In the genomic region with DNA sequence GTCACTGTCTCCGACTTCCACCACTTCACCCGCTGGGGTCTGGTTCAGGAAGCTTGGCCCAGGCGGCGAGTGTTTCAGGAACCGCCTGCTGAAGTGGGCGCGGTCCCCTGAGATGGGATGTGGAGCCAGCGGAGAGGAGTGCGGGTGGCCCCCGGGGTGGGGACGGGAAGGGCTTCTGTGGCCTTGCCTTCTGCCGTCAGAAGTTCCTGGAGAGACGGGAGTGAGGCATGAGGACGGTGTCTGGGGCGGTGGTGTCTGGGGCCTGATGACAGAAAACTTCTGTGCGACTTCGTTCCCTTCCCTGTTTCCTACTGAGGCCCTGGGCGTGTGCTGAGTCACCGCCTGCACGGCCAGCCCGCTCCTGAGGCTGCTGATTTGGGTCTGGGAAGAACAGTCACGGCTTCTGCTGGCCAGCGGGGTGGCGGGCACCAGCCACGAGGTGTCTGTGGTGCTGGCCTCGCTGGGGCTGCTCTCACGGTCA, we compare ENCODE assay signal across 27 cellular contexts. TPM values are rescaled to one million over a fixed set of nuclear protein-coding genes. Genes with fewer than 3 reads are reported as not detected.
DNase-seq lines count a peak whose midpoint lies in the region; ATAC-seq, FAIRE-seq and TF ChIP-seq lines count a peak whose summit lies in the region.
"Had no signal": no experiment of that assay in that cellular context is flagged by ENCODE, and none has a peak within 500 bp of the region (broad histone marks: within the 10 kb centered on the region; RNA-seq: fewer than 3 reads in every experiment).

No MANE protein-coding gene starts in this region.

- TF ChIP-seq CTCF in GM23338 (conservative IDR thresholded peaks at IDR 0.05; ENCODE audit: low read depth in 2 of 2) (no peak), H1 (IDR thresholded peaks at IDR 0.05; ENCODE audit: control extremely low read depth in 1 of 3, insufficient read depth in 1 of 3, low read depth in 1 of 3, low read length in 3 of 3) (no peak), D721Med (IDR thresholded peaks at IDR 0.05; ENCODE audit: insufficient read depth, missing control alignments) (no peak)

- TF ChIP-seq POLR2A in H1 (IDR thresholded peaks at IDR 0.05; ENCODE audit: control extremely low read depth in 1 of 2, low read depth in 2 of 2, low read length in 2 of 2): no peak

- H3K14ac ChIP-seq in H1 (ENCODE audit: insufficient read length): no peak overlapping the region

- H3K4me2 ChIP-seq in BLaER1 (peak overlapping the region; percentile 96), GM23338 (no peak overlapping the region), H1 (ENCODE audit: insufficient read depth in 1 of 2, low read depth in 2 of 2, low read length in 2 of 2) (no peak overlapping the region)

- no peak overlapping the region for H2BK12ac ChIP-seq in H1 (ENCODE audit: low read depth, low read length)

- H3F3A ChIP-seq in GM23338 (replicated peaks; ENCODE audit: low read depth): no peaks in the 10 kb centered on the region

- H3K9me3 ChIP-seq in BLaER1 (no peaks in the 10 kb centered on the region), H1 (ENCODE audit: insufficient read depth in 2 of 2, low read depth in 1 of 2, low read length in 1 of 2) (no peaks in the 10 kb centered on the region)
- no peaks in the 10 kb centered on the region for H3K9me3 ChIP-seq in naive thymus-derived CD4-positive, alpha-beta T cell (ENCODE audit: control insufficient read depth in 2 of 3, low read length in 3 of 3)
- H3K9me3 ChIP-seq: adrenal gland, HAP-1, transverse colon had no signal

- H4K20me1 ChIP-seq in BLaER1: 0 out of 2 replicates have a peak, but pooled peaks cover 14% of the 10 kb centered on the region
- H4K20me1 ChIP-seq in GM23338 (replicated peaks; ENCODE audit: insufficient read depth): no peaks in the 10 kb centered on the region; the same call in 1 of the 2 replicates
- H4K20me1 ChIP-seq in H1 (replicated peaks in 1 of 2; ENCODE audit: control insufficient read depth in 1 of 2, insufficient read depth in 2 of 2, low read length in 2 of 2): no peaks in the 10 kb centered on the region

- H3K36me3 Mint-ChIP-seq in GM23338 (ENCODE audit: low read depth): peaks cover 37% of the 10 kb centered on the region
- H3K36me3 Mint-ChIP-seq in naive thymus-derived CD4-positive, alpha-beta T cell: peaks cover 3 to 18% (median 11%) of the 10 kb centered on the region in 5 donors

- no peak for TF ChIP-seq RAD21 in H1 (IDR thresholded peaks at IDR 0.05 in 1 of 2, conservative IDR thresholded peaks at IDR 0.05 in 1 of 2; ENCODE audit: low read depth in 2 of 2, low read length in 2 of 2)

- H3K79me1 ChIP-seq in H1 (ENCODE audit: low read depth, low read length): no peaks in the 10 kb centered on the region

- H2BK120ac ChIP-seq in H1 (replicated peaks; ENCODE audit: low read depth, low read length): no peak overlapping the region

- H3K9ac ChIP-seq in BLaER1 (peak overlapping the region; percentile 70), H1 (replicated peaks in 1 of 4; ENCODE audit: extremely low read depth in 1 of 4, low read depth in 3 of 4, low read length in 3 of 4) (no peak overlapping the region)

- H4K8ac ChIP-seq in H1 (ENCODE audit: extremely low read depth, insufficient read depth, low read length): peak overlapping the region; percentile 48; the same call in 1 of the 2 replicates

- no peak overlapping the region for H3K56ac ChIP-seq in H1 (replicated peaks; ENCODE audit: insufficient read length, low read depth, low read length)

- H3K4me3 ChIP-seq in BLaER1: peak overlapping the region; percentile 58
- H3K4me3 ChIP-seq in GM23338: no peak overlapping the region
- H3K4me3 ChIP-seq in H1 (ENCODE audit: extremely low read depth in 1 of 4, insufficient read depth in 2 of 4, low read depth in 3 of 4, low read length in 4 of 4): no peak overlapping the region
- H3K4me3 ChIP-seq in naive thymus-derived CD4-positive, alpha-beta T cell (ENCODE audit: low read length): no peak overlapping the region
- H3K4me3 ChIP-seq: adrenal gland, coronary artery, HAP-1, transverse colon had no signal

- TF ChIP-seq EP300 in H1 (IDR thresholded peaks at IDR 0.05; ENCODE audit: borderline replicate concordance in 1 of 2, low read depth in 2 of 2, low read length in 2 of 2): no peak

- H3K4me1 ChIP-seq in BLaER1 (peaks cover 66% of the 10 kb centered on the region), GM23338 (ENCODE audit: insufficient read depth) (no peaks in the 10 kb centered on the region), H1 (replicated peaks in 1 of 4; ENCODE audit: control insufficient read depth in 3 of 4, insufficient read depth in 4 of 4, low read length in 3 of 4) (peaks cover 0 to 4% (median 2%) of the 10 kb centered on the region in 4 experiments; a peak in 2 of 7 replicates)
- no peaks in the 10 kb centered on the region for H3K4me1 ChIP-seq in naive thymus-derived CD4-positive, alpha-beta T cell (ENCODE audit: control insufficient read depth in 2 of 2, insufficient read depth in 2 of 2, low read length in 2 of 2)
- H3K4me1 ChIP-seq: adrenal gland, HAP-1, transverse colon had no signal

- H3K79me2 ChIP-seq in GM23338 (replicated peaks; ENCODE audit: insufficient read depth): no peaks in the 10 kb centered on the region
- no peaks in the 10 kb centered on the region for H3K79me2 ChIP-seq in H1 (ENCODE audit: control insufficient read depth in 1 of 2, insufficient read depth in 2 of 2, low read length in 2 of 2)

- H3K36me3 ChIP-seq in BLaER1 (peaks cover 28% of the 10 kb centered on the region), GM23338 (ENCODE audit: insufficient read depth) (no peaks in the 10 kb centered on the region), H1 (ENCODE audit: control insufficient read depth in 2 of 4, insufficient read depth in 4 of 4, low read length in 3 of 4) (peaks cover 0 to 12% (median 4%) of the 10 kb centered on the region in 4 experiments; a peak in 4 of 8 replicates)
- peaks cover 0 to 26% (median 0%) of the 10 kb centered on the region in 3 experiments for H3K36me3 ChIP-seq in naive thymus-derived CD4-positive, alpha-beta T cell (ENCODE audit: control insufficient read depth in 2 of 3, insufficient read depth in 3 of 3, low read length in 3 of 3)
- H3K36me3 ChIP-seq: HAP-1, transverse colon had no signal

- H3K9me2 ChIP-seq in GM23338 (ENCODE audit: insufficient read depth): no peaks in the 10 kb centered on the region

- H2BK15ac ChIP-seq in H1 (ENCODE audit: low read length): no peak overlapping the region

- H3K27me3 ChIP-seq in BLaER1 (no peaks in the 10 kb centered on the region), GM23338 (ENCODE audit: insufficient read depth) (no peaks in the 10 kb centered on the region), H1 (replicated peaks in 1 of 4; ENCODE audit: control insufficient read depth in 3 of 4, extremely low read depth in 1 of 4, insufficient read depth in 3 of 4, low read length in 3 of 4) (no peaks in the 10 kb centered on the region)
- no peaks in the 10 kb centered on the region for H3K27me3 ChIP-seq in naive thymus-derived CD4-positive, alpha-beta T cell (ENCODE audit: control insufficient read depth in 2 of 2, insufficient read depth in 2 of 2, low read length in 2 of 2)
- H3K27me3 ChIP-seq: adrenal gland, transverse colon had no signal

- no peak for DNase-seq in GM23338 (ENCODE audit: low spot score)
- no peak for DNase-seq in H1 (ENCODE audit: low read depth in 1 of 2, low spot score in 2 of 2)
- no peak for DNase-seq in naive thymus-derived CD4-positive, alpha-beta T cell
- DNase-seq in D721Med (ENCODE audit: insufficient read length, low spot score): no peak
- no peak for DNase-seq in NCI-H187 (lab: John Stamatoyannopoulos, UW)
- DNase-seq: ACHN; activated CD8-positive, alpha-beta T cell treated with anti-CD3 and anti-CD28 coated beads, Interleukin-2, amount 10 ng/mL, durations not matched to agents 7 days and 5 days; activated gamma-delta T cell treated with Interleukin-2 at 50 U/mL for 16 hours; activated T-cell treated with anti-CD3 and anti-CD28 coated beads, Interleukin-2, amount 50 U/mL, for 1 hour; NCI-H526; nucleus accumbens; RPMI8226; stimulated activated CD4-positive, alpha-beta T cell treated with anti-CD3 and anti-CD28 coated beads, Interleukin-12 subunit alpha, Interleukin-12 subunit beta, amount 100 ng/mL, for 4 hours; stimulated activated CD4-positive, alpha-beta T cell treated with anti-CD3 and anti-CD28 coated beads, Interleukin-4, amount 100 ng/mL, for 4 hours; stimulated activated naive CD8-positive, alpha-beta T cell treated with anti-CD3 and anti-CD28 coated beads, Interleukin-15, amount 100 ng/mL, for 72 hours; transverse colon had no signal

- no peak overlapping the region for H4K91ac ChIP-seq in H1 (replicated peaks; ENCODE audit: insufficient read length, low read length)

- FAIRE-seq in H1 (lab: Jason Lieb, UNC) (no peak), D721Med (lab: Jason Lieb, UNC) (no peak)
- FAIRE-seq: bronchial epithelial cell had no signal

- no peak overlapping the region for H2BK5ac ChIP-seq in H1 (ENCODE audit: low read depth, low read length)

- no peak overlapping the region for H3K4ac ChIP-seq in H1 (replicated peaks; ENCODE audit: insufficient read length, low read depth, low read length)

- H3K27ac ChIP-seq in BLaER1 (peak overlapping the region; percentile 72), GM23338 (ENCODE audit: low read depth) (no peak overlapping the region), H1 (ENCODE audit: low read depth, low read length) (no peak overlapping the region)
- H3K27ac ChIP-seq in naive thymus-derived CD4-positive, alpha-beta T cell (ENCODE audit: low read depth, low read length): no peak overlapping the region
- H3K27ac ChIP-seq: adrenal gland, C4-2B, coronary artery, transverse colon had no signal

- no peak overlapping the region for H4K5ac ChIP-seq in H1 (ENCODE audit: insufficient read length, low read depth, low read length)

- ATAC-seq in GM23338: no peak; the same call in 2 of the 3 replicates
- ATAC-seq in naive thymus-derived CD4-positive, alpha-beta T cell: peak; percentile 75
- ATAC-seq in GM21515 (IDR thresholded peaks at IDR 0.05; ENCODE audit: unreplicated experiment): no peak
- ATAC-seq in GM19328 (IDR thresholded peaks at IDR 0.05; ENCODE audit: unreplicated experiment): no peak
- ATAC-seq: activated CD4-positive, CD25-positive, alpha-beta regulatory T cell treated with anti-CD3 and anti-CD28 coated beads, Interleukin-2, amount 50 U/mL, for 24 hours; activated CD8-positive, alpha-beta T cell treated with anti-CD3 and anti-CD28 coated beads, Interleukin-2, amount 10 ng/mL, durations not matched to agents 7 days and 5 days; SK-N-SH treated with all-trans-retinoic acid at 6 μM for 48 hours; stimulated activated naive CD8-positive, alpha-beta T cell treated with anti-CD3 and anti-CD28 coated beads, Interleukin-15, amount 100 ng/mL, for 72 hours had no signal

- CTCF ChIA-PET in H1 (lab: Charles Lee; ENCODE audit: partially characterized antibody): interaction anchor here (0.9 to 1.2 kb wide), 2 partner anchors 16 to 23 kb away, joined by 3 to 4 read pairs; no protein-coding TSS in a partner anchor
- CTCF ChIA-PET in naive thymus-derived CD4-positive, alpha-beta T cell (lab: Charles Lee): no interaction called here

- H2AK5ac ChIP-seq in H1 (ENCODE audit: low read depth, low read length): no peak overlapping the region

- no peak overlapping the region for H3K18ac ChIP-seq in H1 (ENCODE audit: extremely low read depth, low read length)

- H2BK20ac ChIP-seq in H1 (ENCODE audit: low read length): no peak overlapping the region

- H3K4me1 Mint-ChIP-seq in GM23338: peaks cover 8% of the 10 kb centered on the region; the same call in 2 of the 3 replicates
- peaks cover 0 to 11% (median 4%) of the 10 kb centered on the region in 7 donors for H3K4me1 Mint-ChIP-seq in naive thymus-derived CD4-positive, alpha-beta T cell

- intact Hi-C loops in naive thymus-derived CD4-positive, alpha-beta T cell (cut with micrococcal nuclease): no loop called here

- H2AFZ ChIP-seq in GM23338 (no peak overlapping the region), H1 (ENCODE audit: low read length) (no peak overlapping the region)

- WGBS in H1 (ENCODE audit: extremely low coverage in 1 of 2, insufficient coverage in 1 of 2, insufficient read length in 1 of 2, insufficient replicate concordance in 2 of 2, low coverage in 1 of 2, low lambda C conversion rate in 2 of 2, missing lambda C conversion rate in 1 of 2), 2 experiments: 95% methylated on average over 27 of the region's 27 CpGs; no CpG with 5 or more reads in 1 of the 2 experiments

- no peak overlapping the region for H3K4me3 Mint-ChIP-seq in GM23338
- no peak overlapping the region for H3K4me3 Mint-ChIP-seq in naive thymus-derived CD4-positive, alpha-beta T cell
- H3K4me3 Mint-ChIP-seq: activated CD8-positive, alpha-beta T cell treated with anti-CD3 and anti-CD28 coated beads, Interleukin-2, amount 10 ng/mL, durations not matched to agents 7 days and 5 days; stimulated activated naive CD8-positive, alpha-beta T cell treated with anti-CD3 and anti-CD28 coated beads, Interleukin-15, amount 100 ng/mL, for 72 hours had no signal

- peaks cover 5% of the 10 kb centered on the region for H3K27me3 Mint-ChIP-seq in GM23338 (ENCODE audit: insufficient read depth, low read depth, poor library complexity)
- H3K27me3 Mint-ChIP-seq in naive thymus-derived CD4-positive, alpha-beta T cell: no peaks in the 10 kb centered on the region
- H3K27me3 Mint-ChIP-seq: stimulated activated naive CD8-positive, alpha-beta T cell treated with anti-CD3 and anti-CD28 coated beads, Interleukin-15, amount 100 ng/mL, for 72 hours had no signal

- H3K23me2 ChIP-seq in H1 (ENCODE audit: low read depth, low read length): no peaks in the 10 kb centered on the region

- H3K9me3 Mint-ChIP-seq in GM23338: no peaks in the 10 kb centered on the region
- no peaks in the 10 kb centered on the region for H3K9me3 Mint-ChIP-seq in naive thymus-derived CD4-positive, alpha-beta T cell
- H3K9me3 Mint-ChIP-seq: stimulated activated naive CD8-positive, alpha-beta T cell treated with anti-CD3 and anti-CD28 coated beads, Interleukin-15, amount 100 ng/mL, for 72 hours had no signal

- H3K23ac ChIP-seq in H1 (ENCODE audit: insufficient read length): no peak overlapping the region

- 0 out of 2 replicates have a peak overlapping the region, but pooled peaks have one; percentile 59 for H3K27ac Mint-ChIP-seq in GM23338
- H3K27ac Mint-ChIP-seq in naive thymus-derived CD4-positive, alpha-beta T cell: no peak overlapping the region
- H3K27ac Mint-ChIP-seq: activated CD8-positive, alpha-beta T cell treated with anti-CD3 and anti-CD28 coated beads, Interleukin-2, amount 10 ng/mL, durations not matched to agents 7 days and 5 days; stimulated activated naive CD8-positive, alpha-beta T cell treated with anti-CD3 and anti-CD28 coated beads, Interleukin-15, amount 100 ng/mL, for 72 hours had no signal

- POLR2A ChIA-PET in H1 (lab: Charles Lee; ENCODE audit: partially characterized antibody): interaction anchor here (2.0 kb wide), 1 partner anchor 10 kb away, joined by 7 read pairs; no protein-coding TSS in a partner anchor
- POLR2A ChIA-PET in naive thymus-derived CD4-positive, alpha-beta T cell (lab: Charles Lee): no interaction called here

RNA-seq across cellular contexts. Expression of a gene that starts 12.3 kb away (rescaled TPM):
- total RNA-seq in GM23338 (2014; rRNA removed; shearing (Covaris generic)): 0.49 and 0.82 TPM in 2 replicates
- polyA plus RNA-seq in GM23338 (2016; fragmentation: Nextera tagmentation; extraction: Ambion mirVana) (0.11 and 0.28 TPM in 2 replicates), H1 (2011; rRNA removed) (0.18 and 0.25 TPM in 2 replicates)
- 0.20 and 0.21 TPM in 2 replicates for total RNA-seq in H1 (2021; fragmentation: NEBNext Ultra II Directional; extraction: Animal tissue kit (Norgen Biotek cat#: 25700))
- 0.26 TPM for polyA plus RNA-seq in H1 (2011; cell fraction: cytosol; rRNA removed)
- 0.76 TPM for polyA plus RNA-seq in H1 (2011; cell fraction: nucleus; rRNA removed)
- 0.31 to 0.40 TPM (median 0.34 TPM) in 4 replicates for polyA plus RNA-seq in H1 (2012, experiment 1 of 2)
- polyA plus RNA-seq in H1 (2012, experiment 2 of 2): 0.08 TPM
- polyA plus RNA-seq in H1 (2013, experiment 1 of 2): 0.06 TPM
- polyA plus RNA-seq in H1 (2013, experiment 2 of 2): 0.04 TPM
- polyA minus RNA-seq in H1 (2011; rRNA and poly(A)+ RNA removed): 0.20 and 0.25 TPM in 2 replicates
- 0.29 TPM for polyA minus RNA-seq in H1 (2011; cell fraction: cytosol; rRNA and poly(A)+ RNA removed)
- polyA minus RNA-seq in H1 (2011; cell fraction: nucleus; rRNA and poly(A)+ RNA removed): 0.30 TPM
- 10 to 100 TPM; 64.1 to 91.3 (median 87.3) TPM for total RNA-seq in naive thymus-derived CD4-positive, alpha-beta T cell
- polyA plus RNA-seq in naive thymus-derived CD4-positive, alpha-beta T cell: 10 to 100 TPM; 22.2 to 40.1 TPM
- total RNA-seq: bronchial epithelial cell, MCF 10A had no signal

RNA-seq across cellular contexts. Expression of a gene that starts 21.9 kb away (rescaled TPM):
- 12.6 and 15.2 TPM in 2 replicates for total RNA-seq in GM23338 (2014; rRNA removed; shearing (Covaris generic))
- polyA plus RNA-seq in GM23338 (2016; fragmentation: Nextera tagmentation; extraction: Ambion mirVana): 2.9 and 3.0 TPM in 2 replicates
- 10.9 and 11.4 TPM in 2 replicates for total RNA-seq in H1 (2021; fragmentation: NEBNext Ultra II Directional; extraction: Animal tissue kit (Norgen Biotek cat#: 25700))
- 4.4 and 6.1 TPM in 2 replicates for polyA plus RNA-seq in H1 (2011; rRNA removed)
- polyA plus RNA-seq in H1 (2011; cell fraction: cytosol; rRNA removed): 3.9 TPM
- polyA plus RNA-seq in H1 (2011; cell fraction: nucleus; rRNA removed): 13.0 TPM
- polyA plus RNA-seq in H1 (2012, experiment 1 of 2): 6.0 to 7.5 TPM (median 6.9 TPM) in 4 replicates
- 3.7 TPM for polyA plus RNA-seq in H1 (2012, experiment 2 of 2)
- 7.0 TPM for polyA plus RNA-seq in H1 (2013, experiment 1 of 2)
- 6.7 TPM for polyA plus RNA-seq in H1 (2013, experiment 2 of 2)
- polyA minus RNA-seq in H1 (2011; rRNA and poly(A)+ RNA removed): 6.8 and 7.2 TPM in 2 replicates
- polyA minus RNA-seq in H1 (2011; cell fraction: cytosol; rRNA and poly(A)+ RNA removed): 9.0 TPM
- 11.1 TPM for polyA minus RNA-seq in H1 (2011; cell fraction: nucleus; rRNA and poly(A)+ RNA removed)
- 10 to 100 TPM in 1 of 5 experiments, 1 to 10 TPM in 4; 7.1 to 12.5 (median 8.5) TPM for total RNA-seq in naive thymus-derived CD4-positive, alpha-beta T cell
- 1 to 10 TPM in 1 of 2 donors, under 1 TPM in 1; 0.89 to 1.2 TPM for polyA plus RNA-seq in naive thymus-derived CD4-positive, alpha-beta T cell

Comparison
In these comparisons a context has a peak if more than half of its experiments do, and no peak if none do; other contexts are left out.
1. RNA of a gene that starts 12.3 kb away (total RNA-seq): 64.1 to 91.3 TPM in naive thymus-derived CD4-positive, alpha-beta T cell; 0.49 to 0.82 TPM in GM23338 and 0.20 to 0.21 TPM in H1; every median in the first group is over 10 times any median in the second.